Comparison of ENCODE assay signal across 7 cellular contexts in the genomic region with DNA sequence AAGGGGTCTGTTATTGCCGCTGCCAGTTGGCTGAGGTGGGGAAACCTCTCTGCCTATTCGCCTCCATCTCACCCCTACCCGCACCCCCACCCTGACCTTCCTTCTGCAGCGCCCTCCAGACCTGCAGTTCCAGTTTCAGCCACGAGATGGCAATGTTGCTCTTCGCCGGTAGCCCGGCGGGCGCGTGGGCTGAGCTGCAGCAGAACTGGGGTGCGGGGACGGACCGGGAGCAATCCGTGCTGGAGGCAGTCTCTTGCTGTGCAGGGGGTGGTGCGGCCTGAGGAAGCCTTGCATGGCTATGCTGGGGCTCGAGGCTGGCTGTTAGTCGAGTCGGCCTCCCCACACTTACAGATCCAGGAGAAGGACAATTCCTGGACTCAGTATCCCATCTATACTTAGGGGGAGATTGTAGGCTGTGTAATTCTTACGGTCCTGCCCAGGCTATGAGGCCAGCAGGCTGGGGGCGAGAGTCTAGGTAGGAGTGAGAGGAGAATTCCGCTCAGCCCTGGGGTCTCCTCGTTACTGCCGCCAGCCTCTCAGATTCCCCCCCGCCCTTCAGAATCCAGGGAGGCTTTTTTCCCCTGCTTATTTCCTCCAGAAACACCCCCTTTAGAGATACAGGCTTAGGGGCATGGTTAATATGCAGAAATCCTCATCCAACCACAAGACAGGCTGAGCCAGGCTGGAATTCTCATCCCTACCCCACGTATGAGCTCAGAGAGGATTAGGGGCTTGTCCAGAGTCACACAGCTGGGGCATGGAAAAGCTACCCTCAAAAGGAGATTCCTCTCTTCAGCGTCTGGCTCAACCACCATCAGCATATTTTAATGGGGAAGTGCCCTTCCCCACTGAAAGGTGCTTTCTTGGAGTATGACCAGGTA. TPM values are rescaled to one million over a fixed set of nuclear protein-coding genes. Genes with fewer than 3 reads are reported as not detected.
DNase-seq lines count a peak whose midpoint lies in the region; FAIRE-seq and TF ChIP-seq lines count a peak whose summit lies in the region.

No MANE protein-coding gene starts in this region.

- H3K27me3 ChIP-seq in spleen (replicated peaks in 1 of 7) = peaks cover 3 to 95% (median 47%) of the 10 kb centered on the region in 7 donors

- TF ChIP-seq CTCF in HFF-Myc (IDR thresholded peaks at IDR 0.05; ENCODE audit: low read depth, low read length, missing control alignments) (peak; percentile 99), astrocyte of the spinal cord (IDR thresholded peaks at IDR 0.05; ENCODE audit: low read depth, low read length) (peak; percentile 100), spleen (IDR thresholded peaks at IDR 0.05 in 8 of 11, conservative IDR thresholded peaks at IDR 0.05 in 3 of 11) (peak; percentile 96 to 99 (median 98))

- no peak overlapping the region for H3K27ac ChIP-seq in spleen

- in situ Hi-C loops in astrocyte of the spinal cord (cut with HindIII; ENCODE audit: low sequenced_read_pairs) = no loop called here

- no peak for TF ChIP-seq POLR2A in GM12891 (IDR thresholded peaks at IDR 0.05; ENCODE audit: low read depth, low read length)
- TF ChIP-seq POLR2A in spleen (IDR thresholded peaks at IDR 0.05) = no peak

- no peak overlapping the region for H3K4me3 ChIP-seq in HFF-Myc (replicated peaks; ENCODE audit: low read depth, low read length)
- no peak overlapping the region for H3K4me3 ChIP-seq in astrocyte of the spinal cord (ENCODE audit: low read depth, low read length)
- peak overlapping the region; percentile 41 for H3K4me3 ChIP-seq in iPS-18c (ENCODE audit: insufficient read depth, low read depth, low read length)
- peak overlapping the region in 1 of 8 donors; percentile 36 for H3K4me3 ChIP-seq in spleen

- 2 to 10% (median 4%) methylated on average over 11 to 27 of the region's 27 CpGs for WGBS in spleen, 5 donors

- DNase-seq in GM12891 (ENCODE audit: insufficient read length, low spot score) = peak; percentile 90
- peak; percentile 37 for DNase-seq in HFF-Myc (ENCODE audit: extremely low read depth, low read depth)
- DNase-seq in NCI-H1048 (lab: John Stamatoyannopoulos, UW) = peak; percentile 34
- DNase-seq in T-helper 9 cell = peak; percentile 75
- peak; percentile 77 for DNase-seq in astrocyte of the spinal cord (ENCODE audit: low read depth, low spot score)
- peak; percentile 92 for DNase-seq in spleen

- H3K9me3 ChIP-seq in iPS-18c (ENCODE audit: control insufficient read depth, insufficient read depth, low read length) (no peaks in the 10 kb centered on the region), spleen (peaks cover 0 to 2% (median 0%) of the 10 kb centered on the region in 8 donors)

- intact Hi-C loops in spleen (cut with DNase I; ENCODE audit: low total_unique reads) = loop anchor here (10.0 kb wide), 2 partner anchors 221 to 1691 kb away; no protein-coding TSS in a partner anchor

- FAIRE-seq in GM12891 (lab: Jason Lieb, UNC) = peak; percentile 99

- no peaks in the 10 kb centered on the region for H3K36me3 ChIP-seq in spleen

- H3K4me1 ChIP-seq in spleen = peaks cover 13 to 38% (median 27%) of the 10 kb centered on the region in 6 donors

TF ChIP-seq in GM12891, 5 proteins besides CTCF, POLR2A, EP300 and RAD21:
- TF ChIP-seq PAX5 (IDR thresholded peaks at IDR 0.05; ENCODE audit: insufficient read depth, low read length, severe bottlenecking) (no peak), TAF1 (IDR thresholded peaks at IDR 0.05; ENCODE audit: low read depth, low read length) (no peak), POLR2AphosphoS5 (IDR thresholded peaks at IDR 0.05; ENCODE audit: low read depth, low read length) (no peak), SPI1 (IDR thresholded peaks at IDR 0.05; ENCODE audit: low read depth, low read length) (no peak), POU2F2 (IDR thresholded peaks at IDR 0.05; ENCODE audit: low read depth, low read length) (no peak)

RNA-seq across cellular contexts. Expression of gene TMEM132B, which starts 2.8 kb away (rescaled TPM):
- 0.26 TPM for polyA plus RNA-seq in GM12891 (2012; ENCODE audit: low read depth, missing spikeins)
- under 1 TPM in 6 of 7 donors, not detected in 1; 0.03 to 0.26 (median 0.11) TPM for total RNA-seq in spleen
- under 1 TPM; 0.02 to 0.13 (median 0.02) TPM for polyA plus RNA-seq in spleen

Comparison
In these comparisons a context has a peak if more than half of its experiments do, and no peak if none do; other contexts are left out.
1. DNase-seq: peak in every context shown above with its lines; median percentile 92 in spleen; 90 in GM12891; 77 in astrocyte of the spinal cord; 75 in T-helper 9 cell; 37 in HFF-Myc; 34 in NCI-H1048.